ENCODE assay signal across 23 cellular contexts in genomic region chr11:15091620-15092019, GRCh38. TPM values are rescaled to one million over a fixed set of nuclear protein-coding genes. Genes with fewer than 3 reads are reported as not detected.
"Had no signal": no experiment of that assay in that cellular context is flagged by ENCODE, and none has a peak within 500 bp of the region (broad histone marks: within the 10 kb centered on the region; RNA-seq: fewer than 3 reads in every experiment).

No MANE protein-coding gene starts in this region.

- H3K27ac Mint-ChIP-seq: activated CD4-positive, alpha-beta T cell treated with anti-CD3 and anti-CD28 coated beads, Interleukin-2, amount 10 ng/mL, durations not matched to agents 7 days and 5 days; activated CD8-positive, alpha-beta T cell treated with anti-CD3 and anti-CD28 coated beads, Interleukin-2, amount 10 ng/mL, durations not matched to agents 7 days and 5 days; activated naive CD4-positive, alpha-beta T cell treated with anti-CD3 and anti-CD28 coated beads, Interleukin-2, amount 50 U/mL, for 24 hours; activated T-cell treated with anti-CD3 and anti-CD28 coated beads, Interleukin-2, amount 50 U/mL, for 72 hours; nephron progenitor cell had no signal

- H3K4me3 ChIP-seq: ascending aorta, colonic mucosa, gastrocnemius medialis, left ventricle myocardium inferior, spleen, thyroid gland had no signal

- H3K36me3 ChIP-seq: ascending aorta, colonic mucosa, gastrocnemius medialis, left ventricle myocardium inferior, spleen, thyroid gland had no signal

- H3K9me3 ChIP-seq: colonic mucosa, gastrocnemius medialis, thyroid gland had no signal

- H3K4me1 ChIP-seq: ascending aorta, colonic mucosa, gastrocnemius medialis, left ventricle myocardium inferior, spleen, thyroid gland had no signal

- H3K36me3 Mint-ChIP-seq: activated naive CD4-positive, alpha-beta T cell treated with anti-CD3 and anti-CD28 coated beads, Interleukin-2, amount 50 U/mL, for 24 hours had no signal

- DNase-seq: activated CD4-positive, alpha-beta T cell treated with anti-CD3 and anti-CD28 coated beads, Interleukin-2, amount 10 ng/mL, durations not matched to agents 7 days and 5 days; activated CD4-positive, CD25-positive, alpha-beta regulatory T cell; activated CD8-positive, alpha-beta memory T cell treated with anti-CD3 and anti-CD28 coated beads, Interleukin-2, amount 50 U/mL, for 4 hours; activated CD8-positive, alpha-beta T cell treated with anti-CD3 and anti-CD28 coated beads, Interleukin-2, amount 10 ng/mL, durations not matched to agents 7 days and 5 days; activated effector memory CD4-positive, alpha-beta T cell treated with anti-CD3 and anti-CD28 coated beads, Interleukin-2, amount 50 U/mL, for 16 hours; activated T-cell treated with anti-CD3 and anti-CD28 coated beads, Interleukin-2, amount 50 U/mL, for 72 hours; colonic mucosa; gastrocnemius medialis; head of caudate nucleus; kidney; left ventricle myocardium inferior; mammary epithelial cell; nephron progenitor cell; occipital lobe; spleen; stimulated activated naive CD4-positive, alpha-beta T cell treated with Interleukin-2 at 50 U/mL for 16 hours; T-helper 9 cell; thyroid gland had no signal

- H3K4me1 Mint-ChIP-seq: activated CD4-positive, alpha-beta T cell treated with anti-CD3 and anti-CD28 coated beads, Interleukin-2, amount 10 ng/mL, durations not matched to agents 7 days and 5 days; activated naive CD4-positive, alpha-beta T cell treated with anti-CD3 and anti-CD28 coated beads, Interleukin-2, amount 50 U/mL, for 24 hours; central memory CD8-positive, alpha-beta T cell; nephron progenitor cell had no signal

- H3K9me3 Mint-ChIP-seq: activated CD4-positive, alpha-beta T cell treated with anti-CD3 and anti-CD28 coated beads, Interleukin-2, amount 10 ng/mL, durations not matched to agents 7 days and 5 days; activated naive CD4-positive, alpha-beta T cell treated with anti-CD3 and anti-CD28 coated beads, Interleukin-2, amount 50 U/mL, for 24 hours; central memory CD8-positive, alpha-beta T cell had no signal

- H3K27me3 ChIP-seq: ascending aorta, colonic mucosa, gastrocnemius medialis, thyroid gland had no signal

- H3K4me3 Mint-ChIP-seq: activated CD4-positive, alpha-beta T cell treated with anti-CD3 and anti-CD28 coated beads, Interleukin-2, amount 10 ng/mL, durations not matched to agents 7 days and 5 days; activated CD8-positive, alpha-beta T cell treated with anti-CD3 and anti-CD28 coated beads, Interleukin-2, amount 10 ng/mL, durations not matched to agents 7 days and 5 days; activated naive CD4-positive, alpha-beta T cell treated with anti-CD3 and anti-CD28 coated beads, Interleukin-2, amount 50 U/mL, for 24 hours; activated T-cell treated with anti-CD3 and anti-CD28 coated beads, Interleukin-2, amount 50 U/mL, for 72 hours; central memory CD8-positive, alpha-beta T cell; nephron progenitor cell had no signal

- H3K27ac ChIP-seq: ascending aorta, colonic mucosa, gastrocnemius medialis, left ventricle myocardium inferior, spleen, thyroid gland had no signal

- ATAC-seq: activated CD8-positive, alpha-beta T cell treated with anti-CD3 and anti-CD28 coated beads, Interleukin-2, amount 10 ng/mL, durations not matched to agents 7 days and 5 days; activated T-cell treated with anti-CD3 and anti-CD28 coated beads, Interleukin-2, amount 50 U/mL, for 72 hours; gastrocnemius medialis had no signal

RNA-seq across cellular contexts. Expression of gene CALCB, which starts 18.2 kb away (rescaled TPM):
- total RNA-seq: ascending aorta, gastrocnemius medialis, left ventricle myocardium inferior, myocyte, occipital lobe had no signal

RNA-seq across cellular contexts. Expression of gene INSC, which starts 23.1 kb away (rescaled TPM):
- total RNA-seq: ascending aorta, gastrocnemius medialis, myocyte, subcutaneous adipose tissue had no signal
